In genomic region chr1:116407033-116407432, GRCh38 we compare ENCODE assay signal across 1 cellular context.
TF ChIP-seq lines count a peak whose summit lies in the region.

No MANE protein-coding gene starts in this region.

TF ChIP-seq in HepG2, 621 proteins besides CTCF, POLR2A, EP300 and RAD21:
- TF ChIP-seq DZIP1 (CRISPR knock-in tag; IDR thresholded peaks at IDR 0.05) = no peak
- TF ChIP-seq PHF20 (CRISPR knock-in tag; IDR thresholded peaks at IDR 0.05) = no peak
- peak; percentile 53 for TF ChIP-seq RBM22 (optimal IDR thresholded peaks at IDR 0.05; ENCODE audit: low read length)
- no peak for TF ChIP-seq TFE3 (CRISPR knock-in tag; IDR thresholded peaks at IDR 0.05)
TF ChIP-seq in HepG2: peak in this region for 1.
